In genomic region chr7:68243128-68243527, GRCh38 we compare ENCODE assay signal across 29 cellular contexts.
"Had no signal": no experiment of that assay in that cellular context is flagged by ENCODE, and none has a peak within 500 bp of the region (broad histone marks: within the 10 kb centered on the region; RNA-seq: fewer than 3 reads in every experiment).

No MANE protein-coding gene starts in this region.

- FAIRE-seq: colon, endometrium, endothelial cell of umbilical vein had no signal

- DNase-seq: colonic mucosa; cortex of kidney; dermis blood vessel endothelial cell; dorsolateral prefrontal cortex; effector CD4-positive, alpha-beta T cell; effector CD8-positive, alpha-beta T cell; effector memory CD4-positive, alpha-beta T cell; effector memory CD8-positive, alpha-beta T cell; endodermal cell; erythroblast; esophagus squamous epithelium; foreskin fibroblast; foreskin keratinocyte; foreskin melanocyte; gastrocnemius medialis; glutamatergic neuron; head of caudate nucleus; heart left ventricle; heart right ventricle had no signal

- H3K27ac Mint-ChIP-seq: dendritic cell treated with granulocyte-macrophage colony-stimulating factor and Interleukin-4, amounts not matched to agents 40 ng/mL and 50 ng/mL, for 4 days; effector memory CD8-positive, alpha-beta T cell; endodermal cell had no signal

- H3K27ac ChIP-seq: colonic mucosa, coronary artery, dorsolateral prefrontal cortex, epithelial cell of prostate, esophagus muscularis mucosa, esophagus squamous epithelium, foreskin keratinocyte, gastrocnemius medialis, gastroesophageal sphincter, heart left ventricle, heart right ventricle, hepatocyte had no signal

- H3K4me3 Mint-ChIP-seq: dendritic cell treated with granulocyte-macrophage colony-stimulating factor and Interleukin-4, amounts not matched to agents 40 ng/mL and 50 ng/mL, for 4 days; effector memory CD8-positive, alpha-beta T cell; endodermal cell had no signal

- H2AFZ ChIP-seq: hepatocyte had no signal

- ATAC-seq: effector memory CD8-positive, alpha-beta T cell; esophagus mucosa; foreskin keratinocyte; gastrocnemius medialis; gastroesophageal sphincter; heart left ventricle; heart right ventricle had no signal

- H3K27me3 ChIP-seq: colonic mucosa, esophagus muscularis mucosa, esophagus squamous epithelium, foreskin keratinocyte, gastrocnemius medialis, gastroesophageal sphincter, hepatocyte had no signal

- H3K4me2 ChIP-seq: hepatocyte had no signal

- H3K79me2 ChIP-seq: hepatocyte had no signal

- H3K9me3 ChIP-seq: colonic mucosa, esophagus squamous epithelium, gastrocnemius medialis had no signal

- H3K4me3 ChIP-seq: colonic mucosa, coronary artery, dorsolateral prefrontal cortex, esophagus muscularis mucosa, esophagus squamous epithelium, gastrocnemius medialis, gastroesophageal sphincter, heart left ventricle, heart right ventricle, hepatocyte had no signal

- H3K27me3 Mint-ChIP-seq: dendritic cell treated with granulocyte-macrophage colony-stimulating factor and Interleukin-4, amounts not matched to agents 40 ng/mL and 50 ng/mL, for 4 days; effector memory CD8-positive, alpha-beta T cell had no signal

- H3K36me3 ChIP-seq: colonic mucosa, esophagus muscularis mucosa, esophagus squamous epithelium, gastrocnemius medialis, gastroesophageal sphincter, heart left ventricle, heart right ventricle had no signal

- H3K4me1 ChIP-seq: colonic mucosa, gastrocnemius medialis, gastroesophageal sphincter, heart left ventricle, heart right ventricle had no signal
